ENCODE assay signal across 8 cellular contexts in genomic region chr11:91248199-91248807, GRCh38.
DNase-seq lines count a peak whose midpoint lies in the region; ATAC-seq, FAIRE-seq and TF ChIP-seq lines count a peak whose summit lies in the region.

No MANE protein-coding gene starts in this region.

- DNase-seq in MCF 10A (ENCODE audit: unreplicated experiment) (peak; percentile 71), breast epithelium (ENCODE audit: low spot score in 2 of 2) (no peak), HK-2 (ENCODE audit: unreplicated experiment) (peak; percentile 2), RPMI7951 (ENCODE audit: low read depth) (peak; percentile 9), fibroblast of the conjunctiva (ENCODE audit: low read depth) (peak; percentile 26), HTR-8/SVneo (ENCODE audit: insufficient read length, low spot score) (no peak), NCI-H226 (no peak)
- DNase-seq in stimulated activated naive CD8-positive, alpha-beta T cell treated with anti-CD3 and anti-CD28 coated beads, Interleukin-15, Interleukin-2, amounts not matched to agents 100 U/mL and 50 U/mL, for 24 hours: peak; percentile 8

- peak; percentile 47 for TF ChIP-seq CTCF in MCF 10A (IDR thresholded peaks at IDR 0.05; ENCODE audit: unreplicated experiment)
- peak in 1 of 3 donors; percentile 44 for TF ChIP-seq CTCF in breast epithelium (IDR thresholded peaks at IDR 0.05)

- no peak for TF ChIP-seq POLR2A in breast epithelium (IDR thresholded peaks at IDR 0.05)

- no peaks in the 10 kb centered on the region for H3K9me3 ChIP-seq in breast epithelium

- no peak overlapping the region for H3K4me3 Mint-ChIP-seq in MCF 10A (ENCODE audit: unreplicated experiment)

- intact Hi-C loops in MCF 10A (cut with micrococcal nuclease): loop anchor here (1.0 to 5.0 kb wide), 3 partner anchors 207 to 771 kb away; no protein-coding TSS in a partner anchor
- intact Hi-C loops in breast epithelium (cut with DNase I; ENCODE audit: low total_unique reads): no loop called here

- no peak overlapping the region for H3K27ac ChIP-seq in breast epithelium

- peaks cover 6% of the 10 kb centered on the region for H3K4me1 Mint-ChIP-seq in MCF 10A (ENCODE audit: insufficient read depth, unreplicated experiment)

- no peaks in the 10 kb centered on the region for H3K4me1 ChIP-seq in breast epithelium

- BruUV-seq in MCF 10A (replicated peaks; lab: Mats Ljungman, UMichigan): no TSS peak

- no peaks in the 10 kb centered on the region for H3K36me3 Mint-ChIP-seq in MCF 10A (ENCODE audit: insufficient read depth, unreplicated experiment)

- POLR2A ChIA-PET in MCF 10A (lab: Yijun Ruan, JAX): interaction anchor here (0.7 kb wide), 1 partner anchor 1643 kb away, joined by 3 read pairs; no protein-coding TSS in a partner anchor

- FAIRE-seq in HTR-8/SVneo (lab: Jason Lieb, UNC): no peak

- H3K27me3 ChIP-seq in breast epithelium: no peaks in the 10 kb centered on the region

- H3K27ac Mint-ChIP-seq in MCF 10A (ENCODE audit: low read depth, unreplicated experiment): no peak overlapping the region

- H3K36me3 ChIP-seq in breast epithelium: no peaks in the 10 kb centered on the region

- CTCF ChIA-PET in MCF 10A (lab: Yijun Ruan, JAX): interaction anchor here (0.7 to 2.8 kb wide), 14 partner anchors 9 to 773 kb away, joined by 3 to 28 read pairs (median 3); no protein-coding TSS in a partner anchor

- H3K27me3 Mint-ChIP-seq in MCF 10A (ENCODE audit: insufficient read depth, unreplicated experiment): no peaks in the 10 kb centered on the region

- H3K9me3 Mint-ChIP-seq in MCF 10A (ENCODE audit: unreplicated experiment): peaks cover 6% of the 10 kb centered on the region

- H3K4me3 ChIP-seq in breast epithelium: no peak overlapping the region

- no peak for ATAC-seq in stimulated activated naive CD8-positive, alpha-beta T cell treated with anti-CD3 and anti-CD28 coated beads, Interleukin-15, Interleukin-2, amounts not matched to agents 100 U/mL and 50 U/mL, for 24 hours

Comparison
In these comparisons a context has a peak if more than half of its experiments do, and no peak if none do; other contexts are left out.
1. DNase-seq: peak in MCF 10A (single experiment), HK-2 (single experiment), RPMI7951 (single experiment), fibroblast of the conjunctiva (single experiment) and stimulated activated naive CD8-positive, alpha-beta T cell treated with anti-CD3 and anti-CD28 coated beads, Interleukin-15, Interleukin-2, amounts not matched to agents 100 U/mL and 50 U/mL, for 24 hours (single experiment); none in breast epithelium (0 of 2), HTR-8/SVneo (single experiment) and NCI-H226 (single experiment).